Comparison of ENCODE assay signal across 20 cellular contexts in the genomic region with DNA sequence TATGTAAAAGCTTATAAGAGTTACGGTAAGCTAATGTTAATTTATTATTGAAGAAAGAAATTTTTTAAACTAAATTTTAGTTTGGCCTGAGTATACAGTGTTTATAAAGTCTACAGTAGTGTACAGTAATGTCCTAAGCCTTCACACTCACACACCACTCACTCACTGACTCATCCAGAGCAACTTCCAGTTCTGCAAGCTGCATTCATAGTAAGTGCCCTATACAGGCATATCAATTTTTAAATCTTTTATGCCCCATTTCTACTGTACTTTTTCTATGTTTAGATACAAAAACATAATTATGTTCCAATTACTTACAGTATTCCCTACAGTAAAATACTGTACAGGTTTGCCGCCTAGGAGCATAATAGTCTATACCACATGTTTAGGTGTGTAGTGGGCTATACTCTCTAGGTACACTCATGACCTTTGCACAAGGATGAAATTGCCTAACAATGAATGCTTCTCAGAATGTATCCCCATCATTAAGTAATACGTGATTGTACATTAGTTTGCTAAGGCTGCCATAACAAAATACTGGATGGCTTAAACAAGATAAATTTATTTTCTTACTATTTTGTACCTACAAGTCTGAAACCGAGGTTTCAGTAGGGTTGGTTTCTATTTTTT.
DNase-seq lines count a peak whose midpoint lies in the region; ATAC-seq, FAIRE-seq and TF ChIP-seq lines count a peak whose summit lies in the region.
"Had no signal": no experiment of that assay in that cellular context is flagged by ENCODE, and none has a peak within 500 bp of the region (broad histone marks: within the 10 kb centered on the region; RNA-seq: fewer than 3 reads in every experiment).

No MANE protein-coding gene starts in this region.

- no peaks in the 10 kb centered on the region for H3K4me1 Mint-ChIP-seq in astrocyte (ENCODE audit: low read depth, unreplicated experiment)
- no peaks in the 10 kb centered on the region for H3K4me1 Mint-ChIP-seq in stimulated activated memory B cell treated with anti-CD40 and anti-IgM and Interleukin-4, amounts not matched to agents 10 μg/mL and 1 μg/mL and 100 μg/mL, for 72 hours
- H3K4me1 Mint-ChIP-seq: activated naive CD4-positive, alpha-beta T cell treated with anti-CD3 and anti-CD28 coated beads, Interleukin-2, amount 10 ng/mL, durations not matched to agents 7 days and 5 days had no signal

- H3K9me3 ChIP-seq in astrocyte (ENCODE audit: insufficient read depth, low read depth, low read length) (no peaks in the 10 kb centered on the region), fibroblast of lung (ENCODE audit: control insufficient read depth, insufficient read depth, low read depth, low read length) (no peaks in the 10 kb centered on the region)
- H3K9me3 ChIP-seq: BE2C, esophagus squamous epithelium, psoas muscle, suprapubic skin had no signal

- H3K27ac ChIP-seq in astrocyte (ENCODE audit: low read depth, low read length) (no peak overlapping the region), fibroblast of lung (ENCODE audit: insufficient read depth, low read length) (no peak overlapping the region)
- H3K27ac ChIP-seq: psoas muscle, suprapubic skin had no signal

- ATAC-seq in stimulated activated memory B cell treated with anti-CD40 and anti-IgM and Interleukin-4, amounts not matched to agents 10 μg/mL and 1 μg/mL and 100 μg/mL, for 72 hours = no peak
- ATAC-seq: psoas muscle had no signal

- no peak overlapping the region for H3K9ac ChIP-seq in astrocyte (ENCODE audit: low read length)
- H3K9ac ChIP-seq in fibroblast of lung (ENCODE audit: insufficient read depth, low read length) = no peak overlapping the region

- DNase-seq in A172 (ENCODE audit: low spot score) (peak; percentile 21), HT1080 (ENCODE audit: low read depth) (peak; percentile 69), astrocyte (ENCODE audit: low read depth) (peak; percentile 30), fibroblast of lung (ENCODE audit: low read depth in 2 of 2) (peak; percentile 57 to 66), COLO668 (lab: John Stamatoyannopoulos, UW; ENCODE audit: unreplicated experiment) (no peak), SKM-1 (lab: John Stamatoyannopoulos, UW; ENCODE audit: unreplicated experiment) (no peak), HuH-7 (ENCODE audit: low spot score) (no peak)
- DNase-seq: activated naive CD4-positive, alpha-beta T cell treated with anti-CD3 and anti-CD28 coated beads, Interleukin-2, amount 10 ng/mL, durations not matched to agents 7 days and 5 days; aorta; BE2C; COR-L47; esophagus squamous epithelium; H9; NCI-H2081; NCI-H82; psoas muscle had no signal

- H4K20me1 ChIP-seq in astrocyte (ENCODE audit: insufficient read depth, low read length) (no peaks in the 10 kb centered on the region), fibroblast of lung (ENCODE audit: control insufficient read depth, extremely low read depth, insufficient read depth, low read length) (no peaks in the 10 kb centered on the region)

- no peaks in the 10 kb centered on the region for H3K9me3 Mint-ChIP-seq in astrocyte (ENCODE audit: unreplicated experiment)
- H3K9me3 Mint-ChIP-seq in stimulated activated memory B cell treated with anti-CD40 and anti-IgM and Interleukin-4, amounts not matched to agents 10 μg/mL and 1 μg/mL and 100 μg/mL, for 72 hours = peaks cover 6% of the 10 kb centered on the region

- H3K4me3 ChIP-seq in astrocyte (ENCODE audit: insufficient read depth, low read depth, low read length) = no peak overlapping the region
- H3K4me3 ChIP-seq in fibroblast of lung (replicated peaks in 1 of 4; ENCODE audit: control extremely low read depth in 1 of 4, insufficient read depth in 1 of 4, low read depth in 3 of 4, low read length in 4 of 4) = no peak overlapping the region
- H3K4me3 ChIP-seq: esophagus squamous epithelium, psoas muscle, suprapubic skin had no signal

- H2AFZ ChIP-seq in astrocyte (ENCODE audit: low read depth, low read length) (no peak overlapping the region), fibroblast of lung (ENCODE audit: low read length) (no peak overlapping the region)

- H3K4me1 ChIP-seq in astrocyte (ENCODE audit: insufficient read depth, low read length) (no peaks in the 10 kb centered on the region), fibroblast of lung (ENCODE audit: control insufficient read depth, extremely low read depth, insufficient read depth, low read length) (no peaks in the 10 kb centered on the region)
- H3K4me1 ChIP-seq: BE2C, esophagus squamous epithelium, psoas muscle, suprapubic skin had no signal

- H3K27ac Mint-ChIP-seq in astrocyte (ENCODE audit: unreplicated experiment) = no peak overlapping the region
- no peak overlapping the region for H3K27ac Mint-ChIP-seq in stimulated activated memory B cell treated with anti-CD40 and anti-IgM and Interleukin-4, amounts not matched to agents 10 μg/mL and 1 μg/mL and 100 μg/mL, for 72 hours
- H3K27ac Mint-ChIP-seq: activated naive CD4-positive, alpha-beta T cell treated with anti-CD3 and anti-CD28 coated beads, Interleukin-2, amount 10 ng/mL, durations not matched to agents 7 days and 5 days; activated T-helper 1 cell treated with anti-CD3 and anti-CD28 coated beads, Interleukin-12 subunit alpha, Interleukin-12 subunit beta, Interleukin-2, Interleukin-4 antibody, amounts not matched to agents 30 ng/mL and 10 ng/mL and 1 ng/mL, durations not matched to agents 14 hours and 24 hours and 36 hours; H9 had no signal

- H3K79me2 ChIP-seq in astrocyte (ENCODE audit: insufficient read depth, low read length) (no peaks in the 10 kb centered on the region), fibroblast of lung (ENCODE audit: control insufficient read depth, insufficient read depth, low read length) (no peaks in the 10 kb centered on the region)

- TF ChIP-seq CTCF in astrocyte (IDR thresholded peaks at IDR 0.05; ENCODE audit: insufficient read depth, low read depth, low read length) (no peak), fibroblast of lung (conservative IDR thresholded peaks at IDR 0.05 in 1 of 2, IDR thresholded peaks at IDR 0.05 in 1 of 2; ENCODE audit: low read depth in 1 of 2, low read length in 2 of 2) (no peak)

- H3K36me3 ChIP-seq in astrocyte (ENCODE audit: insufficient read depth, low read length) (no peaks in the 10 kb centered on the region), fibroblast of lung (ENCODE audit: control insufficient read depth, insufficient read depth, low read length) (no peaks in the 10 kb centered on the region)
- H3K36me3 ChIP-seq: BE2C, esophagus squamous epithelium, suprapubic skin had no signal

- H3K36me3 Mint-ChIP-seq in astrocyte (ENCODE audit: low read depth, unreplicated experiment) = no peaks in the 10 kb centered on the region
- H3K36me3 Mint-ChIP-seq in stimulated activated memory B cell treated with anti-CD40 and anti-IgM and Interleukin-4, amounts not matched to agents 10 μg/mL and 1 μg/mL and 100 μg/mL, for 72 hours = no peaks in the 10 kb centered on the region
- H3K36me3 Mint-ChIP-seq: activated naive CD4-positive, alpha-beta T cell treated with anti-CD3 and anti-CD28 coated beads, Interleukin-2, amount 10 ng/mL, durations not matched to agents 7 days and 5 days had no signal

- FAIRE-seq in astrocyte (lab: Jason Lieb, UNC) = no peak
- FAIRE-seq: GM12891 had no signal

- no peak overlapping the region for H3K4me3 Mint-ChIP-seq in astrocyte (ENCODE audit: unreplicated experiment)
- no peak overlapping the region for H3K4me3 Mint-ChIP-seq in stimulated activated memory B cell treated with anti-CD40 and anti-IgM and Interleukin-4, amounts not matched to agents 10 μg/mL and 1 μg/mL and 100 μg/mL, for 72 hours
- H3K4me3 Mint-ChIP-seq: activated naive CD4-positive, alpha-beta T cell treated with anti-CD3 and anti-CD28 coated beads, Interleukin-2, amount 10 ng/mL, durations not matched to agents 7 days and 5 days; activated T-helper 1 cell treated with anti-CD3 and anti-CD28 coated beads, Interleukin-12 subunit alpha, Interleukin-12 subunit beta, Interleukin-2, Interleukin-4 antibody, amounts not matched to agents 30 ng/mL and 10 ng/mL and 1 ng/mL, durations not matched to agents 14 hours and 24 hours and 36 hours; H9 had no signal

- H3K27me3 ChIP-seq in astrocyte (ENCODE audit: insufficient read depth, low read length) (no peaks in the 10 kb centered on the region), fibroblast of lung (ENCODE audit: control insufficient read depth, insufficient read depth, low read length) (no peaks in the 10 kb centered on the region)
- H3K27me3 ChIP-seq: BE2C, esophagus squamous epithelium, suprapubic skin had no signal

- H3K27me3 Mint-ChIP-seq in astrocyte (ENCODE audit: low read depth, unreplicated experiment) = no peaks in the 10 kb centered on the region
- H3K27me3 Mint-ChIP-seq in stimulated activated memory B cell treated with anti-CD40 and anti-IgM and Interleukin-4, amounts not matched to agents 10 μg/mL and 1 μg/mL and 100 μg/mL, for 72 hours = no peaks in the 10 kb centered on the region
- H3K27me3 Mint-ChIP-seq: activated naive CD4-positive, alpha-beta T cell treated with anti-CD3 and anti-CD28 coated beads, Interleukin-2, amount 10 ng/mL, durations not matched to agents 7 days and 5 days had no signal

- H3K4me2 ChIP-seq in astrocyte (ENCODE audit: low read length) = no peak overlapping the region
- H3K4me2 ChIP-seq in fibroblast of lung (ENCODE audit: extremely low read depth, insufficient read depth, low read length) = no peak overlapping the region

Comparison
In these comparisons a context has a peak if more than half of its experiments do, and no peak if none do; other contexts are left out.
1. DNase-seq: peak in A172 (single experiment), HT1080 (single experiment), astrocyte (single experiment) and fibroblast of lung (2 of 2); none in COLO668 (single experiment), SKM-1 (single experiment) and HuH-7 (single experiment).